23 cellular contexts compared by ENCODE assay signal in genomic region chr2:207760453-207760852, GRCh38.
"Had no signal": no experiment of that assay in that cellular context is flagged by ENCODE, and none has a peak within 500 bp of the region (broad histone marks: within the 10 kb centered on the region; RNA-seq: fewer than 3 reads in every experiment).

No MANE protein-coding gene starts in this region.

- H3K9me3 ChIP-seq: MG63, Peyer's patch, SJCRH30 had no signal

- H3K4me1 Mint-ChIP-seq: T-cell had no signal

- H3K36me3 Mint-ChIP-seq: T-cell had no signal

- DNase-seq: IMR-90, Karpas-422, KG1, MG63, NCI-H1092, NCI-H1436, NCI-H187 treated with DMSO at 0.1 percent for 48 hours, NCI-H2029 treated with DMSO at 0.1 percent for 48 hours, NCI-H2171, NCI-H226, NCI-H446, NCI-H510A, NCI-H524 treated with DMSO at 0.1 percent for 48 hours, NCI-H69, NCI-H774, OCI-M1, PC-9, Peyer's patch, SHP77 treated with DMSO at 0.1 percent for 48 hours, SJCRH30, SW 1271, T-cell had no signal

- H3K4me1 ChIP-seq: SJCRH30 had no signal

- H3K9me3 Mint-ChIP-seq: T-cell had no signal

- H3K27ac ChIP-seq: PC-9, Peyer's patch, SJCRH30 had no signal

- H3K4me3 Mint-ChIP-seq: T-cell had no signal

- H3K4me3 ChIP-seq: MG63, PC-9, Peyer's patch, SJCRH30 had no signal

- H2AFZ ChIP-seq: PC-9 had no signal

- H3K4me2 ChIP-seq: PC-9 had no signal

- ATAC-seq: Right ventricle myocardium inferior, T-cell had no signal

- H3K27ac Mint-ChIP-seq: T-cell had no signal

- H3K36me3 ChIP-seq: SJCRH30 had no signal

- H3K27me3 ChIP-seq: MG63, Peyer's patch, SJCRH30 had no signal
